Comparison of ENCODE assay signal across 22 cellular contexts in genomic region chr18:9177047-9177446, GRCh38. TPM values are rescaled to one million over a fixed set of nuclear protein-coding genes. Genes with fewer than 3 reads are reported as not detected.
A peak's percentile ranks its signal among the peaks of the same experiment; 100 is the strongest.
DNase-seq lines count a peak whose midpoint lies in the region; ATAC-seq, FAIRE-seq and TF ChIP-seq lines count a peak whose summit lies in the region.
"Had no signal": no experiment of that assay in that cellular context is flagged by ENCODE, and none has a peak within 500 bp of the region (broad histone marks: within the 10 kb centered on the region; RNA-seq: fewer than 3 reads in every experiment).

No MANE protein-coding gene starts in this region.

- H3K79me1 ChIP-seq in IMR-90 (ENCODE audit: low read depth in 1 of 2, low read length in 2 of 2): peaks cover 24 to 76% of the 10 kb centered on the region in 2 experiments

- H3K36me3 ChIP-seq in heart right ventricle: peaks cover 0 to 3% (median 0%) of the 10 kb centered on the region in 9 donors
- no peaks in the 10 kb centered on the region for H3K36me3 ChIP-seq in right atrium auricular region
- H3K36me3 ChIP-seq in IMR-90 (ENCODE audit: control insufficient read depth, insufficient read depth, low read length): peaks cover 3% of the 10 kb centered on the region
- H3K36me3 ChIP-seq in lower lobe of right lung: no peaks in the 10 kb centered on the region
- H3K36me3 ChIP-seq: MG63, SJCRH30 had no signal

- H3K27ac ChIP-seq in heart right ventricle (peak overlapping the region in 3 of 10 donors; percentile 1 to 28 (median 11)), right atrium auricular region (peak overlapping the region in 1 of 2 donors; percentile 26), IMR-90 (ENCODE audit: insufficient read depth, low read length) (no peak overlapping the region), lower lobe of right lung (no peak overlapping the region)
- H3K27ac ChIP-seq: C4-2B, SJCRH30 had no signal

- peaks cover 53% of the 10 kb centered on the region for H4K20me1 ChIP-seq in IMR-90 (ENCODE audit: insufficient read depth, low read length)

- ATAC-seq in heart right ventricle (peak in 5 of 8 donors; percentile 20 to 39 (median 31)), IMR-90 (ENCODE audit: low read depth) (no peak), lower lobe of right lung (peak; percentile 82 to 88), HG02885 (IDR thresholded peaks at IDR 0.05; ENCODE audit: poor library complexity, unreplicated experiment) (no peak)
- ATAC-seq: K562, Panc1 had no signal

- BruUV-seq in IMR-90 (replicated peaks; lab: Mats Ljungman, UMichigan): TSS peak; percentile 8

- peaks cover 13% of the 10 kb centered on the region for H3K9me1 ChIP-seq in IMR-90 (ENCODE audit: insufficient read depth, low read length)

- no peak overlapping the region for H2BK20ac ChIP-seq in IMR-90 (ENCODE audit: low read depth, low read length)

- H4K91ac ChIP-seq in IMR-90 (ENCODE audit: insufficient read depth, low read depth, low read length): no peak overlapping the region

- H3K9me3 ChIP-seq in heart right ventricle (no peaks in the 10 kb centered on the region), right atrium auricular region (no peaks in the 10 kb centered on the region), IMR-90 (ENCODE audit: control insufficient read depth, insufficient read depth, low read length) (no peaks in the 10 kb centered on the region), lower lobe of right lung (no peaks in the 10 kb centered on the region)
- H3K9me3 ChIP-seq: MG63, SJCRH30 had no signal

- no peak overlapping the region for H2AFZ ChIP-seq in IMR-90 (replicated peaks; ENCODE audit: low read length, poor library complexity)

- DNase-seq in heart right ventricle: no peak
- DNase-seq in right atrium auricular region (ENCODE audit: low spot score): no peak
- DNase-seq in IMR-90: no peak
- DNase-seq in lower lobe of right lung: no peak
- no peak for DNase-seq in urothelium cell line (ENCODE audit: low spot score)
- DNase-seq in activated naive CD4-positive, alpha-beta T cell (lab: John Stamatoyannopoulos, UW): no peak
- DNase-seq: EL, GF-D8, MG63, NCI-H1048, NCI-H1436 treated with DMSO at 0.1 percent for 48 hours, NCI-H2029, NCI-H2171, NCI-H345, NCI-H524, NCI-H82, SJCRH30 had no signal

- no peak overlapping the region for H2AK5ac ChIP-seq in IMR-90 (ENCODE audit: low read depth, low read length)

- H3K14ac ChIP-seq in IMR-90 (replicated peaks; ENCODE audit: low read depth, low read length): no peak overlapping the region

- H3K56ac ChIP-seq in IMR-90 (ENCODE audit: extremely low read depth, insufficient read depth, low read length): no peak overlapping the region

- no peak overlapping the region for H3K4me2 ChIP-seq in IMR-90 (ENCODE audit: low read depth, low read length)

- no peak overlapping the region for H3K4ac ChIP-seq in IMR-90 (ENCODE audit: low read depth, low read length)

- H3K4me3 ChIP-seq in heart right ventricle: no peak overlapping the region
- no peak overlapping the region for H3K4me3 ChIP-seq in right atrium auricular region
- H3K4me3 ChIP-seq in IMR-90 (ENCODE audit: insufficient read depth, low read depth, low read length): no peak overlapping the region
- no peak overlapping the region for H3K4me3 ChIP-seq in lower lobe of right lung
- H3K4me3 ChIP-seq: K562, MG63, SJCRH30 had no signal

- intact Hi-C loops in heart right ventricle (cut with DNase I): no loop called here
- intact Hi-C loops in IMR-90 (cut with micrococcal nuclease): no loop called here
- intact Hi-C loops in lower lobe of right lung (cut with DNase I): no loop called here

- no peaks in the 10 kb centered on the region for H3K27me3 ChIP-seq in heart right ventricle
- no peaks in the 10 kb centered on the region for H3K27me3 ChIP-seq in right atrium auricular region
- H3K27me3 ChIP-seq in IMR-90 (ENCODE audit: control insufficient read depth, insufficient read depth, low read length): no peaks in the 10 kb centered on the region
- no peaks in the 10 kb centered on the region for H3K27me3 ChIP-seq in lower lobe of right lung (ENCODE audit: low read depth)
- H3K27me3 ChIP-seq: MG63, SJCRH30 had no signal

- CTCF ChIA-PET in IMR-90 (lab: Yijun Ruan, JAX): no interaction called here

- in situ Hi-C loops in IMR-90 (cut with MboI; ENCODE audit: low sequenced_read_pairs): no loop called here

- TF ChIP-seq POLR2A in IMR-90 (IDR thresholded peaks at IDR 0.05; ENCODE audit: low read depth, low read length): no peak

- peak; percentile 32 for FAIRE-seq in urothelium cell line (lab: Jason Lieb, UNC)
- FAIRE-seq: A204.1, K562 had no signal

- TF ChIP-seq CTCF in heart right ventricle (IDR thresholded peaks at IDR 0.05): no peak
- no peak for TF ChIP-seq CTCF in right atrium auricular region (IDR thresholded peaks at IDR 0.05)
- TF ChIP-seq CTCF in IMR-90 (conservative IDR thresholded peaks at IDR 0.05; ENCODE audit: low read depth, low read length): no peak
- TF ChIP-seq CTCF in lower lobe of right lung (IDR thresholded peaks at IDR 0.05): no peak

- H2BK5ac ChIP-seq in IMR-90 (ENCODE audit: low read depth, low read length, poor library complexity, severe bottlenecking): no peak overlapping the region

- dilution Hi-C loops in IMR-90 (cut with HindIII; ENCODE audit: low sequenced_read_pairs, unreplicated experiment): no loop called here

- no peak overlapping the region for H4K8ac ChIP-seq in IMR-90 (ENCODE audit: low read depth in 2 of 2, low read length in 2 of 2)

- no peak overlapping the region for H2BK15ac ChIP-seq in IMR-90 (ENCODE audit: low read depth, low read length)

- POLR2A ChIA-PET in IMR-90 (lab: Charles Lee; ENCODE audit: unreplicated experiment): no interaction called here

- 68 to 72% methylated on average over 6 of the region's 6 CpGs for WGBS in heart right ventricle, 2 donors
- WGBS in IMR-90 (ENCODE audit: extremely low coverage in 2 of 2, insufficient read length in 1 of 2), 2 experiments: no CpG with 5 or more reads among the region's 6 CpGs

- no peak overlapping the region for H2AK9ac ChIP-seq in IMR-90 (replicated peaks; ENCODE audit: low read depth, low read length, poor library complexity)

- H3K9ac ChIP-seq in IMR-90 (ENCODE audit: low read depth, low read length): no peak overlapping the region

- H2BK120ac ChIP-seq in IMR-90 (ENCODE audit: low read depth, low read length): no peak overlapping the region

- H3K23ac ChIP-seq in IMR-90 (ENCODE audit: low read depth, low read length): no peak overlapping the region

- H3K18ac ChIP-seq in IMR-90 (ENCODE audit: low read depth, low read length): no peak overlapping the region

- H4K5ac ChIP-seq in IMR-90 (ENCODE audit: low read depth, low read length): no peak overlapping the region

- TF ChIP-seq RAD21 in IMR-90 (IDR thresholded peaks at IDR 0.05; ENCODE audit: low read length): no peak

- H3K4me1 ChIP-seq in heart right ventricle (peaks cover 2 to 79% (median 49%) of the 10 kb centered on the region in 9 donors), right atrium auricular region (peaks cover 0 to 50% of the 10 kb centered on the region in 2 donors), IMR-90 (ENCODE audit: control insufficient read depth, insufficient read depth, low read length) (peaks cover 1% of the 10 kb centered on the region; the same call in 1 of the 2 replicates), lower lobe of right lung (peaks cover 54% of the 10 kb centered on the region)

TF ChIP-seq in IMR-90, 13 proteins besides CTCF, POLR2A, EP300 and RAD21:
- TF ChIP-seq FOS (IDR thresholded peaks at IDR 0.05; ENCODE audit: low read depth, low read length) (no peak), MXI1 (IDR thresholded peaks at IDR 0.05; ENCODE audit: borderline replicate concordance, low read depth, low read length) (no peak), CEBPB (IDR thresholded peaks at IDR 0.05; ENCODE audit: low read depth, low read length) (no peak), RFX5 (IDR thresholded peaks at IDR 0.05; ENCODE audit: low read depth, low read length) (no peak), NFE2L2 (IDR thresholded peaks at IDR 0.05; ENCODE audit: low read depth, low read length) (no peak), BHLHE40 (IDR thresholded peaks at IDR 0.05; ENCODE audit: low read depth, low read length) (no peak)

RNA-seq across cellular contexts. Expression of gene ANKRD12, which starts 40.5 kb away (rescaled TPM):
- total RNA-seq in heart right ventricle (10 to 100 TPM; 34.5 to 70.2 (median 55.5) TPM), right atrium auricular region (10 to 100 TPM; 22.3 to 32.3 TPM), IMR-90 (2012; rRNA removed) (12.9 and 31.7 TPM in 2 replicates), lower lobe of right lung (77.7 TPM)
- polyA plus RNA-seq in heart right ventricle (10 to 100 TPM in 1 of 2 donors, 1 to 10 TPM in 1; 3.1 to 69.9 TPM), IMR-90 (2012; rRNA removed) (1.9 and 2.6 TPM in 2 replicates)
- 0.41 and 4.3 TPM in 2 replicates for polyA plus RNA-seq in IMR-90 (2012; cell fraction: cytosol; rRNA removed)
- 2.5 and 4.6 TPM in 2 replicates for polyA plus RNA-seq in IMR-90 (2012; cell fraction: nucleus; rRNA removed; ENCODE audit: low replicate concordance)

Comparison
In these comparisons a context has a peak if more than half of its experiments do, and no peak if none do; other contexts are left out.
1. ATAC-seq: peak in heart right ventricle (5 of 8) and lower lobe of right lung (2 of 2); none in IMR-90 (single experiment) and HG02885 (single experiment).